1 cellular context compared by ENCODE assay signal in the genomic region with DNA sequence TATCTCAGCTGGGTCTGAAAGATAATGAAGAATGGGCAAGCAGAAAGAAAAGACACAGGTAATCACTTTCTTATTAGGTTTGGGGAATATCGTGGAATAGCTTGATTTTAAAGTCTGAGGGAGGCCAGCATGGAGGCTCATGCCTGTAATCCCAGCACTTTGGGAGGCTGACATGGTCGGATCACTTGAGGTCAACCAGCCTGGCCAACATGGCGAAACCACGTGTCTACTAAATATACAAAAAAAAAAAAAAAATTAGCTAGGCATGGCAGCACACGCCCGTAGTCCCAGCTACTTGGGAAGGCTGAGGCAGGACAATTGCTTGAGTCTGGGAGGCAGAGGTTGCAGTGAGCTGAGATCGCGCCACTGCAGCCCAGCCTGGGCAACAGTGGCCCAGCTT.
TF ChIP-seq lines count a peak whose summit lies in the region.

No MANE protein-coding gene starts in this region.

TF ChIP-seq in HepG2, 621 proteins besides CTCF, POLR2A, EP300 and RAD21:
- TF ChIP-seq, protein P1, sequence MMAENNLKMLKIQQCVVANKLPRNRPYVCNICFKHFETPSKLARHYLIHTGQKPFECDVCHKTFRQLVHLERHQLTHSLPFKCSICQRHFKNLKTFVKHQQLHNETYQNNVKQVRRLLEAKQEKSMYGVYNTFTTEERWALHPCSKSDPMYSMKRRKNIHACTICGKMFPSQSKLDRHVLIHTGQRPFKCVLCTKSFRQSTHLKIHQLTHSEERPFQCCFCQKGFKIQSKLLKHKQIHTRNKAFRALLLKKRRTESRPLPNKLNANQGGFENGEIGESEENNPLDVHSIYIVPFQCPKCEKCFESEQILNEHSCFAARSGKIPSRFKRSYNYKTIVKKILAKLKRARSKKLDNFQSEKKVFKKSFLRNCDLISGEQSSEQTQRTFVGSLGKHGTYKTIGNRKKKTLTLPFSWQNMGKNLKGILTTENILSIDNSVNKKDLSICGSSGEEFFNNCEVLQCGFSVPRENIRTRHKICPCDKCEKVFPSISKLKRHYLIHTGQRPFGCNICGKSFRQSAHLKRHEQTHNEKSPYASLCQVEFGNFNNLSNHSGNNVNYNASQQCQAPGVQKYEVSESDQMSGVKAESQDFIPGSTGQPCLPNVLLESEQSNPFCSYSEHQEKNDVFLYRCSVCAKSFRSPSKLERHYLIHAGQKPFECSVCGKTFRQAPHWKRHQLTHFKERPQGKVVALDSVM (CRISPR knock-in tag; IDR thresholded peaks at IDR 0.05) = peak; percentile 47; the same call in 1 of the 2 replicates
- TF ChIP-seq, protein P2, sequence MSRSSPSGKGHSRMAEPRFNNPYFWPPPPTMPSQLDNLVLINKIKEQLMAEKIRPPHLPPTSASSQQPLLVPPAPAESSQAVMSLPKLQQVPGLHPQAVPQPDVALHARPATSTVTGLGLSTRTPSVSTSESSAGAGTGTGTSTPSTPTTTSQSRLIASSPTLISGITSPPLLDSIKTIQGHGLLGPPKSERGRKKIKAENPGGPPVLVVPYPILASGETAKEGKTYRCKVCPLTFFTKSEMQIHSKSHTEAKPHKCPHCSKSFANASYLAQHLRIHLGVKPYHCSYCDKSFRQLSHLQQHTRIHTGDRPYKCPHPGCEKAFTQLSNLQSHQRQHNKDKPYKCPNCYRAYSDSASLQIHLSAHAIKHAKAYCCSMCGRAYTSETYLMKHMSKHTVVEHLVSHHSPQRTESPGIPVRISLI (CRISPR knock-in tag; IDR thresholded peaks at IDR 0.05; ENCODE audit: borderline replicate concordance) = peak; percentile 15; the same call in 1 of the 2 replicates
- TF ChIP-seq NFE2 (CRISPR knock-in tag; IDR thresholded peaks at IDR 0.05) = no peak
- no peak for TF ChIP-seq MBNL3 (CRISPR knock-in tag; conservative IDR thresholded peaks at IDR 0.05)
- TF ChIP-seq ZSCAN29 (CRISPR knock-in tag; conservative IDR thresholded peaks at IDR 0.05) = no peak
- no peak for TF ChIP-seq KDM1A (CRISPR knock-in tag; IDR thresholded peaks at IDR 0.05)
